8 cellular contexts compared by ENCODE assay signal in the genomic region with DNA sequence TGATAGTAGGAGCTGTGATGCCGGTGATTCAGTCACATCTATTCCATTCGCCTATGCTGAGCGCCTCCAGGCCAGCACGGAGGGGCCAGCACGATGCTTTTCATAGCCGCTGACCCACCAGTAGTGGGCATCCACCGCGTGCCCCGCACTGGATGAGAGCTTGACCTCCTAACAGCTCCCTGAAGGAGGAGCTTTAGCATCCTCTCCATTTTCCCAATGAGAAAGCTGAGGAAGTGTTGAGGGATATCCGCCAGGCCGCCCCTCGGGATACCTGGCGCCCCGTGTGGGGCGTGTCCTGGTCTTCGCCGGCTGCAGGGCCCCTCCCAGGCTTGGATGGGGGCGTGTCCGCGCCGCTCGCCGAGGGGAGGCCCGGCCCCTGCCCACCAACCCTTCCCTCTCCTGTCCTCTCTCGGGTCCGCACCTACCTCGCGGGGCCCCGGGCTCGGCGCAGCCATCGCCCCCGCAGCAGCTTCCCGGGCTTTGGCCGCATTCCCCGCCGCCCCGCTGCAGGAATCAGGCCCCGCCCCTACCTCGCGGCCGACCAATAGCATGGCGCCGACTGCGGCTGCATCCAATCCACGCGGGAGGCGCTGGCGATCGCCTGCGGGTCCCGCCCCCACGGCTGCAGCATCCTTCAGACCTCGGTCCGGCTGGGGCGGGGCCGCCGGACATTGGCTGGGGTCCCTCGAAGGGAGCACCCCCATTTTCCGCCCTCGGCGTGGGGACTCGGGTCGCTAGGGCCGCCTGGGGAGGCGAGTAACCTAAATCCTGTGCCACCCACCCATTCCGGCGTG. TPM values are rescaled to one million over a fixed set of nuclear protein-coding genes. Genes with fewer than 3 reads are reported as not detected.
DNase-seq lines count a peak whose midpoint lies in the region; ATAC-seq lines count a peak whose summit lies in the region.

A gene with protein sequence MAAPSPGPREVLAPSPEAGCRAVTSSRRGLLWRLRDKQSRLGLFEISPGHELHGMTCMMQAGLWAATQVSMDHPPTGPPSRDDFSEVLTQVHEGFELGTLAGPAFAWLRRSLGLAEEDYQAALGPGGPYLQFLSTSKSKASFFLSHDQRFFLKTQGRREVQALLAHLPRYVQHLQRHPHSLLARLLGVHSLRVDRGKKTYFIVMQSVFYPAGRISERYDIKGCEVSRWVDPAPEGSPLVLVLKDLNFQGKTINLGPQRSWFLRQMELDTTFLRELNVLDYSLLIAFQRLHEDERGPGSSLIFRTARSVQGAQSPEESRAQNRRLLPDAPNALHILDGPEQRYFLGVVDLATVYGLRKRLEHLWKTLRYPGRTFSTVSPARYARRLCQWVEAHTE (minus strand): TSS at position 480 of the 794 bp plus-strand sequence. CDS start 25 bp downstream, at position 455.

- H4K8ac ChIP-seq in mesenchymal stem cell (ENCODE audit: low read length) = peak within 1 kb of the TSS; percentile 53

- peak; percentile 87 for ATAC-seq in GM19023 (IDR thresholded peaks at IDR 0.05; ENCODE audit: unreplicated experiment)
- peak; percentile 47 for ATAC-seq in HG03139 (IDR thresholded peaks at IDR 0.05; ENCODE audit: unreplicated experiment)

- no peak within 1 kb of the TSS for H3K27ac ChIP-seq in BLaER1
- H3K27ac ChIP-seq in mesenchymal stem cell (ENCODE audit: low read length, poor library complexity, severe bottlenecking) = peak within 1 kb of the TSS; percentile 24

- H2BK15ac ChIP-seq in mesenchymal stem cell (ENCODE audit: low read depth, poor library complexity, severe bottlenecking) = peak within 1 kb of the TSS; percentile 71

- H3K36me3 ChIP-seq in BLaER1 = peaks cover 13% of the 10 kb centered on the region
- H3K36me3 ChIP-seq in endocrine pancreas (ENCODE audit: control insufficient read depth, insufficient read depth, low read length) = no peaks in the 10 kb centered on the region
- peaks cover 5 to 18% of the 10 kb centered on the region in 2 experiments for H3K36me3 ChIP-seq in mesenchymal stem cell (ENCODE audit: control insufficient read depth in 1 of 2, insufficient read depth in 2 of 2, low read depth in 1 of 2, low read length in 2 of 2)

- peak within 1 kb of the TSS; percentile 12 to 51 for H2BK12ac ChIP-seq in mesenchymal stem cell (ENCODE audit: low read length in 2 of 2)

- peak within 1 kb of the TSS; percentile 6 for H2BK120ac ChIP-seq in mesenchymal stem cell (ENCODE audit: low read depth, low read length)

- peaks cover 15% of the 10 kb centered on the region for H3K79me1 ChIP-seq in mesenchymal stem cell (replicated peaks; ENCODE audit: low read length, poor library complexity, severe bottlenecking)

- H4K20me1 ChIP-seq in BLaER1 = peaks cover 74% of the 10 kb centered on the region

- H2AK5ac ChIP-seq in mesenchymal stem cell (ENCODE audit: low read length, severe bottlenecking) = no peak within 1 kb of the TSS

- H3K18ac ChIP-seq in mesenchymal stem cell (ENCODE audit: low read depth in 1 of 2, low read length in 2 of 2) = peak within 1 kb of the TSS; percentile 38 to 64

- H3K14ac ChIP-seq in mesenchymal stem cell (ENCODE audit: low read length in 2 of 2) = no peak within 1 kb of the TSS

- no peak within 1 kb of the TSS for H4K91ac ChIP-seq in mesenchymal stem cell (ENCODE audit: low read length)

- WGBS in mesenchymal stem cell = 3% methylated on average over 66 of the region's 68 CpGs

- no peak within 1 kb of the TSS for H3K23ac ChIP-seq in mesenchymal stem cell (ENCODE audit: low read length in 2 of 2)

- peak within 1 kb of the TSS; percentile 13 to 35 for H3K4ac ChIP-seq in mesenchymal stem cell (ENCODE audit: low read depth in 1 of 2, low read length in 2 of 2)

- H3K27me3 ChIP-seq in BLaER1 (peaks cover 51% of the 10 kb centered on the region), endocrine pancreas (ENCODE audit: control insufficient read depth, insufficient read depth, low read length) (no peaks in the 10 kb centered on the region), mesenchymal stem cell (ENCODE audit: control insufficient read depth in 1 of 2, insufficient read depth in 1 of 2, low read length in 2 of 2) (peaks cover 0 to 30% of the 10 kb centered on the region in 2 experiments)

- H2BK5ac ChIP-seq in mesenchymal stem cell (ENCODE audit: low read depth, low read length, poor library complexity, severe bottlenecking) = no peak within 1 kb of the TSS

- H3K9ac ChIP-seq in BLaER1 (no peak within 1 kb of the TSS; the same call in 1 of the 2 replicates), endocrine pancreas (ENCODE audit: control insufficient read depth, insufficient read depth, low read length) (peak within 1 kb of the TSS; percentile 47), mesenchymal stem cell (ENCODE audit: low read length) (peak within 1 kb of the TSS; percentile 86)

- H3K4me2 ChIP-seq in BLaER1 (peak within 1 kb of the TSS; percentile 100), mesenchymal stem cell (ENCODE audit: low read length, poor library complexity, severe bottlenecking) (peak within 1 kb of the TSS; percentile 90)

- H3K4me3 ChIP-seq in BLaER1 (peak within 1 kb of the TSS; percentile 73), endocrine pancreas (ENCODE audit: control insufficient read depth, insufficient read depth, low read length) (peak within 1 kb of the TSS; percentile 48), mesenchymal stem cell (ENCODE audit: insufficient read depth in 1 of 2, low read depth in 1 of 2, low read length in 2 of 2) (peak within 1 kb of the TSS; percentile 64 to 80)

- DNase-seq in NCI-H774 (lab: John Stamatoyannopoulos, UW) (peak; percentile 91), mesenchymal stem cell (peak; percentile 90)
- peak; percentile 87 for DNase-seq in activated CD8-positive, alpha-beta memory T cell treated with anti-CD3 and anti-CD28 coated beads, Interleukin-2, amount 50 U/mL, for 48 hours
- peak; percentile 58 for DNase-seq in stimulated activated CD8-positive, alpha-beta memory T cell treated with anti-CD3 and anti-CD28 coated beads, Interleukin-12 subunit alpha, Interleukin-12 subunit beta, amount 100 ng/mL, for 4 hours (ENCODE audit: low read depth)

- H3K9me3 ChIP-seq in BLaER1 (no peaks in the 10 kb centered on the region), endocrine pancreas (ENCODE audit: control insufficient read depth, low read length) (no peaks in the 10 kb centered on the region), mesenchymal stem cell (ENCODE audit: control insufficient read depth, low read length) (no peaks in the 10 kb centered on the region)

- H2AFZ ChIP-seq in mesenchymal stem cell (ENCODE audit: low read depth, low read length) = peak within 1 kb of the TSS; percentile 16

- H3K4me1 ChIP-seq in BLaER1 = peaks cover 45% of the 10 kb centered on the region
- H3K4me1 ChIP-seq in endocrine pancreas (ENCODE audit: control insufficient read depth, insufficient read depth, low read length) = no peaks in the 10 kb centered on the region
- peaks cover 42% of the 10 kb centered on the region for H3K4me1 ChIP-seq in mesenchymal stem cell (ENCODE audit: control insufficient read depth, insufficient read depth, low read depth, low read length)

RNA-seq across cellular contexts. Expression of the gene that starts here (rescaled TPM):
- polyA plus RNA-seq in mesenchymal stem cell (2013, experiment 1 of 2) = 2.0 TPM
- polyA plus RNA-seq in mesenchymal stem cell (2013, experiment 2 of 2) = 1.8 TPM
